Comparison of ENCODE assay signal across 8 cellular contexts in genomic region chr17:61416540-61417363, GRCh38. TPM values are rescaled to one million over a fixed set of nuclear protein-coding genes. Genes with fewer than 3 reads are reported as not detected.
DNase-seq lines count a peak whose midpoint lies in the region; FAIRE-seq and TF ChIP-seq lines count a peak whose summit lies in the region.

No MANE protein-coding gene starts in this region.

- H4K20me1 ChIP-seq in SK-N-SH (ENCODE audit: insufficient read depth): no peaks in the 10 kb centered on the region

- H3K27ac ChIP-seq in A673 (ENCODE audit: low read depth, low read length, poor library complexity, severe bottlenecking) (no peak overlapping the region), SK-N-SH (ENCODE audit: low read depth in 2 of 2, low read length in 1 of 2) (peak overlapping the region in 1 of 2 experiments; percentile 72; a peak in 1 of 4 replicates), right atrium auricular region (peak overlapping the region; percentile 57 to 60)

- CTCF ChIA-PET in A673 (lab: Charles Lee) (interaction anchor here (0.5 kb wide), 1 partner anchor 10 kb away, joined by 3 read pairs; no protein-coding TSS in a partner anchor), SK-N-SH (lab: Yijun Ruan, JAX) (interaction anchor here (0.6 to 16.4 kb wide), 53 partner anchors 9 to 696 kb away, joined by 3 to 318 read pairs (median 4); no protein-coding TSS in a partner anchor)

- TF ChIP-seq CTCF in A673 (conservative IDR thresholded peaks at IDR 0.05; ENCODE audit: low read depth, low read length) (peak; percentile 92), SK-N-SH (IDR thresholded peaks at IDR 0.05) (peak; percentile 99), right atrium auricular region (IDR thresholded peaks at IDR 0.05) (peak; percentile 89 to 96)

- DNase-seq in A673 (ENCODE audit: low spot score): peak; percentile 72
- peak; percentile 68 for DNase-seq in GM18507 (ENCODE audit: extremely low spot score, insufficient read length, low read depth)
- DNase-seq in MV-4-11 (lab: John Stamatoyannopoulos, UW): peak; percentile 81
- DNase-seq in SK-N-SH: peak; percentile 99
- DNase-seq in anterior cingulate cortex (lab: John Stamatoyannopoulos, UW): peak in 51 of 58 donors; percentile 17 to 79 (median 54)
- DNase-seq in right atrium auricular region (ENCODE audit: low spot score): peak; percentile 91
- DNase-seq in posterior cingulate gyrus: peak; percentile 43 to 95 (median 70)
- DNase-seq in cortex of kidney (lab: John Stamatoyannopoulos, UW): no peak

- H3K9me3 ChIP-seq in A673 (ENCODE audit: low read depth, low read length, poor library complexity, severe bottlenecking): no peaks in the 10 kb centered on the region
- H3K9me3 ChIP-seq in SK-N-SH: no peaks in the 10 kb centered on the region
- no peaks in the 10 kb centered on the region for H3K9me3 ChIP-seq in right atrium auricular region

- BruUV-seq in A673 (replicated peaks; lab: Mats Ljungman, UMichigan): no TSS peak

- H3F3A ChIP-seq in SK-N-SH (replicated peaks; ENCODE audit: insufficient read depth): peaks cover 5% of the 10 kb centered on the region

- no peaks in the 10 kb centered on the region for H3K9me2 ChIP-seq in SK-N-SH

- no peak overlapping the region for H3K4me3 ChIP-seq in A673 (ENCODE audit: low read depth, low read length, poor library complexity, severe bottlenecking)
- H3K4me3 ChIP-seq in SK-N-SH (ENCODE audit: low read depth in 2 of 2, low read length in 1 of 2): no peak overlapping the region; a peak in 1 of 4 replicates
- H3K4me3 ChIP-seq in right atrium auricular region: peak overlapping the region in 1 of 2 donors; percentile 35

- peak; percentile 99 for TF ChIP-seq RAD21 in SK-N-SH (IDR thresholded peaks at IDR 0.05; ENCODE audit: low read length)

- POLR2A ChIA-PET in A673 (lab: Charles Lee; ENCODE audit: low non-redundant PET): interaction anchor here (0.5 kb wide), 1 partner anchor 429 kb away, joined by 3 read pairs; no protein-coding TSS in a partner anchor
- POLR2A ChIA-PET in SK-N-SH (lab: Yijun Ruan, JAX): no interaction called here

- peak overlapping the region; percentile 49 for H3K4me2 ChIP-seq in SK-N-SH

- intact Hi-C loops in A673 (cut with micrococcal nuclease; ENCODE audit: unreplicated experiment) (loop anchor here (2.0 to 5.0 kb wide), 2 partner anchors 134 to 421 kb away; no protein-coding TSS in a partner anchor), posterior cingulate gyrus (cut with DNase I) (loop anchor here (2.0 kb wide), 1 partner anchor 134 kb away; no protein-coding TSS in a partner anchor)

- FAIRE-seq in GM18507 (lab: Jason Lieb, UNC): peak; percentile 89

- TF ChIP-seq EP300 in SK-N-SH (IDR thresholded peaks at IDR 0.05; ENCODE audit: borderline replicate concordance in 1 of 2, low read depth in 1 of 2, low read length in 1 of 2): 0 out of 4 replicates have a peak, but pooled peaks of 1 of the 2 experiments have one; percentile 28

- H3K9ac ChIP-seq in SK-N-SH: no peak overlapping the region

- H3K27me3 ChIP-seq in A673 (replicated peaks; ENCODE audit: insufficient read depth, low read depth, low read length, poor library complexity) (no peaks in the 10 kb centered on the region), SK-N-SH (ENCODE audit: insufficient read depth) (no peaks in the 10 kb centered on the region), right atrium auricular region (no peaks in the 10 kb centered on the region)

- peak overlapping the region; percentile 56; the same call in 1 of the 2 replicates for H2AFZ ChIP-seq in SK-N-SH (ENCODE audit: low read depth)

- H3K4me1 ChIP-seq in A673 (ENCODE audit: insufficient read depth, low read length, poor library complexity, severe bottlenecking) (peaks cover 2% of the 10 kb centered on the region), SK-N-SH (ENCODE audit: control insufficient read depth in 1 of 2, insufficient read depth in 2 of 2, low read depth in 1 of 2, low read length in 1 of 2) (peaks cover 5 to 49% of the 10 kb centered on the region in 2 experiments; a peak in 2 of 4 replicates), right atrium auricular region (peaks cover 0 to 39% of the 10 kb centered on the region in 2 donors)

- H3K36me3 ChIP-seq in A673 (ENCODE audit: insufficient read depth, low read length, poor library complexity, severe bottlenecking): no peaks in the 10 kb centered on the region
- H3K36me3 ChIP-seq in SK-N-SH (replicated peaks in 1 of 2; ENCODE audit: control insufficient read depth in 1 of 2, insufficient read depth in 2 of 2, low read length in 1 of 2): no peaks in the 10 kb centered on the region
- H3K36me3 ChIP-seq in right atrium auricular region: no peaks in the 10 kb centered on the region

- peaks cover 9% of the 10 kb centered on the region for H3K79me2 ChIP-seq in SK-N-SH (ENCODE audit: insufficient read depth)

- WGBS in SK-N-SH (ENCODE audit: low lambda C conversion rate): 23% methylated on average over 31 of the region's 43 CpGs

TF ChIP-seq in SK-N-SH, 30 proteins besides CTCF, POLR2A, EP300 and RAD21:
- TF ChIP-seq MAX (IDR thresholded peaks at IDR 0.05; ENCODE audit: low read depth): peak; percentile 16; the same call in 1 of the 2 replicates
- TF ChIP-seq RCOR1 (IDR thresholded peaks at IDR 0.05; ENCODE audit: low read length): peak; percentile 67; the same call in 1 of the 2 replicates
- TF ChIP-seq TCF12 (IDR thresholded peaks at IDR 0.05): peak; percentile 8; the same call in 1 of the 2 replicates
- TF ChIP-seq SIN3A (IDR thresholded peaks at IDR 0.05; ENCODE audit: borderline replicate concordance, low read depth, low read length): peak; percentile 85; the same call in 1 of the 2 replicates
- no peak for TF ChIP-seq GATA2 (CRISPR knock-in tag; IDR thresholded peaks at IDR 0.05)
- peak; percentile 62 for TF ChIP-seq CHD2 (IDR thresholded peaks at IDR 0.05; ENCODE audit: low read length, partially characterized antibody)
- peak; percentile 74 for TF ChIP-seq FOXJ3 (CRISPR knock-in tag; IDR thresholded peaks at IDR 0.05)
- TF ChIP-seq YY1 (IDR thresholded peaks at IDR 0.05; ENCODE audit: low read depth): no peak
- peak; percentile 99 for TF ChIP-seq SMC3 (IDR thresholded peaks at IDR 0.05; ENCODE audit: low read depth, low read length)
- TF ChIP-seq ZBTB33 (IDR thresholded peaks at IDR 0.05; ENCODE audit: borderline replicate concordance, low read depth): no peak
- 0 out of 2 replicates have a peak, but pooled peaks have one; percentile 17 for TF ChIP-seq USF2 (IDR thresholded peaks at IDR 0.05; ENCODE audit: borderline replicate concordance, low read depth, low read length)
- peak; percentile 64 for TF ChIP-seq MXI1 (IDR thresholded peaks at IDR 0.05; ENCODE audit: low read depth, low read length)
- 0 out of 2 replicates have a peak, but pooled peaks have one; percentile 19 for TF ChIP-seq PBX3 (IDR thresholded peaks at IDR 0.05)
- TF ChIP-seq NRF1 (IDR thresholded peaks at IDR 0.05; ENCODE audit: low read depth, low read length): peak; percentile 88
TF ChIP-seq in SK-N-SH: peak in this region for 11.

RNA-seq across cellular contexts. Expression of gene TBX2, which starts 17.1 kb away (rescaled TPM):
- total RNA-seq in A673 (2021): not detected in 2 replicates
- polyA plus RNA-seq in SK-N-SH (2012; rRNA removed): 37.8 and 57.8 TPM in 2 replicates
- 28.9 and 45.2 TPM in 2 replicates for polyA plus RNA-seq in SK-N-SH (2012; cell fraction: cytosol; rRNA removed)
- polyA plus RNA-seq in SK-N-SH (2012; cell fraction: nucleus; rRNA removed): 179 and 233 TPM in 2 replicates
- 1 to 10 TPM; 4.3 to 6.9 TPM for total RNA-seq in right atrium auricular region

RNA-seq across cellular contexts. Expression of gene TBX4, which starts 35.5 kb away (rescaled TPM):
- total RNA-seq in A673 (2021) (not detected in 2 replicates), right atrium auricular region (not detected)
- polyA plus RNA-seq in SK-N-SH (2012; rRNA removed): 0.02 and 0.05 TPM in 2 replicates
- 0.05 and 0.19 TPM in 2 replicates for polyA plus RNA-seq in SK-N-SH (2012; cell fraction: cytosol; rRNA removed)
- polyA plus RNA-seq in SK-N-SH (2012; cell fraction: nucleus; rRNA removed): 0.45 and 0.75 TPM in 2 replicates
